Comparison of ENCODE assay signal across 8 cellular contexts in the genomic region with DNA sequence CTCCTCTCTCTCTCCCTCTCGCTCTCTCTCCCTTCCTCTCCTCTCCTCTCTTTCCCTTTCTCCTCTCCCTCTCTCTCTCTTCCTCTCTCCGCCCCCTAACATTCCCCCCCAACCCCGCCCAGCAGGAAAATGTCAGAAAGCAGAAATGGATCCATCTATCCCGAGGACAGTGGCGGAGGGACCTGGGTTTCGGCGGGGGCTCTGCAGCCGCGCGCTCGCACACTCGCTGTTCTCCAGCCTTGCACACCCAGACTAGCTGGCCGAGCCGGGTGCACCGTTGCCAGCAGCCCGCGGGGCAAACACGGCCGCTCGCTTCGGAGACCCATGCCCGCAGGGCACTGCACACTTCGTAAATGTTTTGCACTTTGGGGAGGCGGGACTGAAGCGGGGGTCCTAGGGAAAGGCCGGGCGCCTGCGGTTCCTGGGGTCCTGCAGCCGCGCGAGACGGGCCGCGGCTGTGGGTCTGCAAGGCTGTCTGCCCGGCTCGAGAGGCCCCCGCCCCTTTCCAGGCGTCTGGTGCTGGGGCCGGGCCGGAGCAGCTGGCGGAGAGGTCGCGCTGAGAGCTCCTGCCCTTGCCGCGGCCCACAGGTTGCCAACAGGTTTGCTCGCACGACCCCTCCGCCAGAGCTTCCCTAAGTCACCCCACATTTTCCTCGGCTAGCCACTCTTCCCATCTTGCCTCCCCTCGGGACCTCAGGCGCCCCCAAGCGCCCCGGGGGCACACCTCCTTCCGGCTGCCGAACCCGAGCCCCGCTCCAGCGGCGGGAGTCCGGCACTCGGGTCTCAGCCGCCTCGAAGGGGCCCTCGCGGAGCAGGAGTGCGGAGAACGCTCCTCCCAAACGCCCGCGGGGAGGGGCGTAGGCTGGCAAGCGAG. TPM values are rescaled to one million over a fixed set of nuclear protein-coding genes. Genes with fewer than 3 reads are reported as not detected.
A peak's percentile ranks its signal among the peaks of the same experiment; 100 is the strongest.
DNase-seq lines count a peak whose midpoint lies in the region; ATAC-seq and TF ChIP-seq lines count a peak whose summit lies in the region.

No MANE protein-coding gene starts in this region.

- no peaks in the 10 kb centered on the region for H3K9me3 ChIP-seq in right lobe of liver

- H3K36me3 ChIP-seq in right lobe of liver = no peaks in the 10 kb centered on the region

- intact Hi-C loops in right lobe of liver (cut with DNase I) = loop anchor here (10.0 kb wide), 2 partner anchors 214 to 374 kb away; no protein-coding TSS in a partner anchor

- no peak for DNase-seq in GM12864 (ENCODE audit: low read depth)
- DNase-seq in NCI-H1092 (lab: John Stamatoyannopoulos, UW) = peak; percentile 45
- DNase-seq in activated CD4-positive, CD25-positive, alpha-beta regulatory T cell treated with anti-CD3 and anti-CD28 coated beads, Interleukin-2, amount 50 U/mL, for 72 hours = peak; percentile 68
- peak; percentile 27 for DNase-seq in dedifferentiated amniotic fluid mesenchymal stem cell (ENCODE audit: extremely low spot score)
- DNase-seq in right lobe of liver = peak; percentile 50 to 68 (median 55)
- DNase-seq in stimulated activated CD8-positive, alpha-beta memory T cell treated with anti-CD3 and anti-CD28 coated beads, Interleukin-12 subunit alpha, Interleukin-12 subunit beta, amount 100 ng/mL, for 1 hour (ENCODE audit: low read depth) = peak; percentile 44
- DNase-seq in G401 (ENCODE audit: low spot score) = no peak

- peaks cover 0 to 13% of the 10 kb centered on the region in 2 donors for H3K27me3 ChIP-seq in right lobe of liver

- no peak overlapping the region for H3K27ac ChIP-seq in right lobe of liver

- TF ChIP-seq CTCF in GM12864 (IDR thresholded peaks at IDR 0.05; ENCODE audit: low read depth, low read length, missing control alignments) (no peak), right lobe of liver (IDR thresholded peaks at IDR 0.05) (no peak)

- peaks cover 0 to 15% (median 4%) of the 10 kb centered on the region in 4 donors for H3K4me1 ChIP-seq in right lobe of liver

- no peak for TF ChIP-seq POLR2A in right lobe of liver (IDR thresholded peaks at IDR 0.05)

- in situ Hi-C loops in G401 (cut with HindIII; ENCODE audit: low sequenced_read_pairs) = no loop called here

- ATAC-seq in right lobe of liver = peak; percentile 34 to 55 (median 42)
- no peak for ATAC-seq in GM21576 (IDR thresholded peaks at IDR 0.05; ENCODE audit: unreplicated experiment)

- H3K4me3 ChIP-seq in GM12864 (ENCODE audit: low read depth, low read length) (peak overlapping the region; percentile 61), right lobe of liver (peak overlapping the region; percentile 56 to 69 (median 68))

- WGBS in right lobe of liver (ENCODE audit: insufficient coverage, low coverage, low lambda C conversion rate, missing lambda C conversion rate) = 0% methylated on average over 22 of the region's 72 CpGs

RNA-seq across cellular contexts. Expression of a gene that starts 0.8 kb away (rescaled TPM):
- 1 to 10 TPM in 1 of 6 experiments, under 1 TPM in 5; 0.22 to 1.3 (median 0.59) TPM for total RNA-seq in right lobe of liver
- 17.7 and 19.6 TPM in 2 replicates for total RNA-seq in G401 (2014; rRNA removed; shearing (Covaris generic))

Comparison
In these comparisons a context has a peak if more than half of its experiments do, and no peak if none do; other contexts are left out.
1. DNase-seq: peak in NCI-H1092 (single experiment), activated CD4-positive, CD25-positive, alpha-beta regulatory T cell treated with anti-CD3 and anti-CD28 coated beads, Interleukin-2, amount 50 U/mL, for 72 hours (single experiment), dedifferentiated amniotic fluid mesenchymal stem cell (single experiment), right lobe of liver (3 of 3) and stimulated activated CD8-positive, alpha-beta memory T cell treated with anti-CD3 and anti-CD28 coated beads, Interleukin-12 subunit alpha, Interleukin-12 subunit beta, amount 100 ng/mL, for 1 hour (single experiment); none in GM12864 (single experiment) and G401 (single experiment).